Comparison of ENCODE assay signal across 18 cellular contexts in genomic region chr18:35397976-35398375, GRCh38. TPM values are rescaled to one million over a fixed set of nuclear protein-coding genes. Genes with fewer than 3 reads are reported as not detected.
DNase-seq lines count a peak whose midpoint lies in the region; ATAC-seq and TF ChIP-seq lines count a peak whose summit lies in the region.
"Had no signal": no experiment of that assay in that cellular context is flagged by ENCODE, and none has a peak within 500 bp of the region (broad histone marks: within the 10 kb centered on the region; RNA-seq: fewer than 3 reads in every experiment).

No MANE protein-coding gene starts in this region.

- H3K27me3 ChIP-seq in tibial artery: no peaks in the 10 kb centered on the region
- no peaks in the 10 kb centered on the region for H3K27me3 ChIP-seq in SJCRH30

- DNase-seq in NCI-H748 (lab: John Stamatoyannopoulos, UW; ENCODE audit: unreplicated experiment): peak; percentile 31
- no peak for DNase-seq in NCI-H748 treated with DMSO at 0.1 percent for 48 hours (lab: John Stamatoyannopoulos, UW)
- DNase-seq in NCI-H510A (lab: John Stamatoyannopoulos, UW): peak; percentile 87
- no peak for DNase-seq in tibial artery
- no peak for DNase-seq in SJCRH30
- no peak for DNase-seq in GDM1 (lab: John Stamatoyannopoulos, UW)
- DNase-seq: COR-L47; H9; NCI-H2081; NCI-H446 treated with DMSO at 0.1 percent for 48 hours; NK-92 treated with Interleukin-12 subunit alpha and Interleukin-12 subunit beta, amount 100 ng/mL, for 24 hours; OCI-M1; RPMI8226; T-helper 9 cell had no signal

- POLR2A ChIA-PET in HEK293 (lab: Yijun Ruan, JAX): no interaction called here

- no peak overlapping the region for H3K4me3 ChIP-seq in HEK293 (ENCODE audit: low read depth, low read length)
- no peak overlapping the region for H3K4me3 ChIP-seq in tibial artery
- H3K4me3 ChIP-seq in SJCRH30: no peak overlapping the region

- no peaks in the 10 kb centered on the region for H3K9me3 ChIP-seq in HEK293 (ENCODE audit: control insufficient read depth, insufficient read depth, low read depth, low read length)
- no peaks in the 10 kb centered on the region for H3K9me3 ChIP-seq in tibial artery
- H3K9me3 ChIP-seq in SJCRH30 (replicated peaks): no peaks in the 10 kb centered on the region

- TF ChIP-seq CTCF in HEK293 (tag by site-specific recombination; IDR thresholded peaks at IDR 0.05): no peak
- TF ChIP-seq CTCF in tibial artery (IDR thresholded peaks at IDR 0.05): no peak

- CTCF ChIA-PET in HEK293 (lab: Yijun Ruan, JAX): interaction anchor here (0.5 to 7.7 kb wide), 4 partner anchors 9 to 118 kb away, joined by 3 to 55 read pairs (median 4); no protein-coding TSS in a partner anchor

- intact Hi-C loops in tibial artery (cut with DNase I; ENCODE audit: low total_unique reads): no loop called here

- no peaks in the 10 kb centered on the region for H3K4me1 ChIP-seq in HEK293 (ENCODE audit: control insufficient read depth, insufficient read depth, low read length)
- no peaks in the 10 kb centered on the region for H3K4me1 ChIP-seq in tibial artery
- no peaks in the 10 kb centered on the region for H3K4me1 ChIP-seq in SJCRH30

- H3K27ac ChIP-seq in HEK293 (ENCODE audit: extremely low read depth, low read depth, low read length): no peak overlapping the region
- no peak overlapping the region for H3K27ac ChIP-seq in tibial artery
- H3K27ac ChIP-seq in SJCRH30: no peak overlapping the region
- H3K27ac ChIP-seq: C4-2B had no signal

- ATAC-seq in HG03565 (IDR thresholded peaks at IDR 0.05; ENCODE audit: unreplicated experiment): no peak
- ATAC-seq: HepG2 had no signal

- H3K36me3 ChIP-seq in HEK293 (ENCODE audit: control insufficient read depth in 2 of 2, insufficient read depth in 1 of 2, low read length in 2 of 2): no peaks in the 10 kb centered on the region
- H3K36me3 ChIP-seq in tibial artery: no peaks in the 10 kb centered on the region
- no peaks in the 10 kb centered on the region for H3K36me3 ChIP-seq in SJCRH30

TF ChIP-seq in HEK293, 187 proteins besides CTCF, POLR2A, EP300 and RAD21:
- no peak for TF ChIP-seq ZNF398 (tag by site-specific recombination; IDR thresholded peaks at IDR 0.05)
- TF ChIP-seq ZBTB17 (tag by site-specific recombination; IDR thresholded peaks at IDR 0.05): 0 out of 2 replicates have a peak, but pooled peaks have one; percentile 24

RNA-seq across cellular contexts. Expression of gene ZNF396, which starts 20.8 kb away (rescaled TPM):
- 0.06 and 0.10 TPM in 2 replicates for total RNA-seq in SJCRH30 (2014; rRNA removed; shearing (Covaris generic))

RNA-seq across cellular contexts. Expression of gene ZNF24, which starts 53.8 kb away (rescaled TPM):
- total RNA-seq in SJCRH30 (2014; rRNA removed; shearing (Covaris generic)): 34.8 and 38.9 TPM in 2 replicates

Comparison
In these comparisons a context has a peak if more than half of its experiments do, and no peak if none do; other contexts are left out.
1. DNase-seq: peak in NCI-H748 (single experiment) and NCI-H510A (single experiment); none in NCI-H748 treated with DMSO at 0.1 percent for 48 hours (single experiment), tibial artery (0 of 2), SJCRH30 (0 of 2) and GDM1 (single experiment).